ENCODE assay signal across 2 cellular contexts in the genomic region with DNA sequence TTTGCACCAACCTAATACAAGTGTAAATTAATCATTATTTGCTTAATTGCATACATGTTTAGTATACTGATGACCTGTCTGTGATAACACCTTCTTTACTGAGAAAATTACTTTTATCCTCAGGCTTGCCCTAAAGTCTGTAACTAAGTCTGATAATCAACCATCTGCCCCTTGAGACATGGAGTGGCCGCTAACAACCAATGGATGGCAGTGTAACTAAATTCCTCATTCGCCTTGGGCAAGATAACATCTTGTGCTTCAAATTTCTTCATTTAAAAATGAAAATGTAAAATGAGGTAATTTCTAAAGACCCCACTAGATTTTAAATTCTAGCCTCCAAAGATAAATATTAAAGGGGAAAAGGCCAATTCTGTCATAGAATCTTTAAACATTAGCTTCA.
TF ChIP-seq lines count a peak whose summit lies in the region.

No MANE protein-coding gene starts in this region.

TF ChIP-seq in IMR-90, 13 proteins besides CTCF, POLR2A, EP300 and RAD21:
- no peak for TF ChIP-seq CEBPB (IDR thresholded peaks at IDR 0.05; ENCODE audit: low read depth, low read length)
- no peak for TF ChIP-seq RFX5 (IDR thresholded peaks at IDR 0.05; ENCODE audit: low read depth, low read length)
- TF ChIP-seq USF2 (IDR thresholded peaks at IDR 0.05; ENCODE audit: low read depth, low read length) = no peak
- TF ChIP-seq MAZ (IDR thresholded peaks at IDR 0.05; ENCODE audit: borderline replicate concordance, low read depth, low read length) = no peak

TF ChIP-seq in GM12878, 131 proteins besides CTCF, POLR2A, EP300 and RAD21:
- TF ChIP-seq BMI1 (IDR thresholded peaks at IDR 0.05; ENCODE audit: borderline replicate concordance) (no peak), BHLHE40 (IDR thresholded peaks at IDR 0.05; ENCODE audit: borderline replicate concordance in 1 of 2, low read depth in 2 of 2, low read length in 1 of 2) (no peak)
